12 cellular contexts compared by ENCODE assay signal in genomic region chr15:81189583-81190283, GRCh38. TPM values are rescaled to one million over a fixed set of nuclear protein-coding genes. Genes with fewer than 3 reads are reported as not detected.
A peak's percentile ranks its signal among the peaks of the same experiment; 100 is the strongest.
DNase-seq lines count a peak whose midpoint lies in the region; ATAC-seq, FAIRE-seq and TF ChIP-seq lines count a peak whose summit lies in the region.
"Had no signal": no experiment of that assay in that cellular context is flagged by ENCODE, and none has a peak within 500 bp of the region (broad histone marks: within the 10 kb centered on the region; RNA-seq: fewer than 3 reads in every experiment).

No MANE protein-coding gene starts in this region.

- no peaks in the 10 kb centered on the region for H3K9me3 Mint-ChIP-seq in type B pancreatic cell
- no peaks in the 10 kb centered on the region for H3K9me3 Mint-ChIP-seq in stimulated activated effector memory CD8-positive, alpha-beta T cell treated with anti-CD3 and anti-CD28 coated beads, Interleukin-12 subunit alpha, Interleukin-12 subunit beta, amount 100 ng/mL, for 72 hours

- H4K91ac ChIP-seq in mesenchymal stem cell (ENCODE audit: low read length), result no peak overlapping the region

- peaks cover 24% of the 10 kb centered on the region for H3K27me3 Mint-ChIP-seq in type B pancreatic cell

- 69% methylated on average over 11 of the region's 11 CpGs for WGBS in mesenchymal stem cell
- WGBS in right lobe of liver (ENCODE audit: insufficient coverage, low coverage, low lambda C conversion rate, missing lambda C conversion rate), result 79% methylated on average over 7 of the region's 11 CpGs

- H3K36me3 Mint-ChIP-seq in type B pancreatic cell, result no peaks in the 10 kb centered on the region
- H3K36me3 Mint-ChIP-seq in stimulated activated effector memory CD8-positive, alpha-beta T cell treated with anti-CD3 and anti-CD28 coated beads, Interleukin-12 subunit alpha, Interleukin-12 subunit beta, amount 100 ng/mL, for 72 hours, result no peaks in the 10 kb centered on the region

- no peak overlapping the region for H3K4me3 Mint-ChIP-seq in type B pancreatic cell
- no peak overlapping the region for H3K4me3 Mint-ChIP-seq in stimulated activated effector memory CD8-positive, alpha-beta T cell treated with anti-CD3 and anti-CD28 coated beads, Interleukin-12 subunit alpha, Interleukin-12 subunit beta, amount 100 ng/mL, for 72 hours

- H3K27me3 ChIP-seq in mesenchymal stem cell (ENCODE audit: control insufficient read depth in 1 of 2, insufficient read depth in 1 of 2, low read length in 2 of 2) (no peaks in the 10 kb centered on the region), right lobe of liver (no peaks in the 10 kb centered on the region)

- H2BK15ac ChIP-seq in mesenchymal stem cell (ENCODE audit: low read depth, poor library complexity, severe bottlenecking), result no peak overlapping the region

- H2BK5ac ChIP-seq in mesenchymal stem cell (ENCODE audit: low read depth, low read length, poor library complexity, severe bottlenecking), result no peak overlapping the region

- peak; percentile 84 for DNase-seq in HS-5 (ENCODE audit: low read depth)
- peak; percentile 36 for DNase-seq in mesenchymal stem cell
- DNase-seq in type B pancreatic cell (ENCODE audit: extremely low spot score, unreplicated experiment), result peak; percentile 18
- DNase-seq in NCI-H2196 (lab: John Stamatoyannopoulos, UW; ENCODE audit: unreplicated experiment), result no peak
- no peak for DNase-seq in stimulated activated effector memory CD8-positive, alpha-beta T cell treated with anti-CD3 and anti-CD28 coated beads, Interleukin-12 subunit alpha, Interleukin-12 subunit beta, amount 100 ng/mL, for 72 hours (ENCODE audit: low spot score in 2 of 2)
- no peak for DNase-seq in right lobe of liver
- DNase-seq: DND-41, nucleus accumbens had no signal

- no peak overlapping the region for H2AK5ac ChIP-seq in mesenchymal stem cell (ENCODE audit: low read length, severe bottlenecking)

- H2BK12ac ChIP-seq in mesenchymal stem cell (ENCODE audit: low read length in 2 of 2), result no peak overlapping the region

- H3K4me3 ChIP-seq in mesenchymal stem cell (ENCODE audit: insufficient read depth in 1 of 2, low read depth in 1 of 2, low read length in 2 of 2) (peak overlapping the region in 1 of 2 experiments; percentile 36), right lobe of liver (no peak overlapping the region)

- H3K9me3 ChIP-seq in mesenchymal stem cell (ENCODE audit: control insufficient read depth, low read length), result no peaks in the 10 kb centered on the region
- H3K9me3 ChIP-seq in right lobe of liver, result no peaks in the 10 kb centered on the region

- no peak overlapping the region for H2BK120ac ChIP-seq in mesenchymal stem cell (ENCODE audit: low read depth, low read length)

- H3K4me1 ChIP-seq in mesenchymal stem cell (ENCODE audit: control insufficient read depth, insufficient read depth, low read depth, low read length) (no peaks in the 10 kb centered on the region), right lobe of liver (no peaks in the 10 kb centered on the region)

- H3K27ac ChIP-seq in mesenchymal stem cell (ENCODE audit: low read length, poor library complexity, severe bottlenecking) (no peak overlapping the region), right lobe of liver (no peak overlapping the region)

- TF ChIP-seq POLR2A in right lobe of liver (IDR thresholded peaks at IDR 0.05), result no peak

- H3K27ac Mint-ChIP-seq in type B pancreatic cell, result no peak overlapping the region
- H3K27ac Mint-ChIP-seq in stimulated activated effector memory CD8-positive, alpha-beta T cell treated with anti-CD3 and anti-CD28 coated beads, Interleukin-12 subunit alpha, Interleukin-12 subunit beta, amount 100 ng/mL, for 72 hours, result no peak overlapping the region

- FAIRE-seq in endometrium (lab: Jason Lieb, UNC), result peak; percentile 31

- H3K18ac ChIP-seq in mesenchymal stem cell (ENCODE audit: low read depth in 1 of 2, low read length in 2 of 2), result no peak overlapping the region

- H3K9ac ChIP-seq in mesenchymal stem cell (ENCODE audit: low read length), result peak overlapping the region; percentile 70

- H3K4me1 Mint-ChIP-seq in type B pancreatic cell (ENCODE audit: unreplicated experiment), result no peaks in the 10 kb centered on the region
- H3K4me1 Mint-ChIP-seq in stimulated activated effector memory CD8-positive, alpha-beta T cell treated with anti-CD3 and anti-CD28 coated beads, Interleukin-12 subunit alpha, Interleukin-12 subunit beta, amount 100 ng/mL, for 72 hours, result no peaks in the 10 kb centered on the region

- ATAC-seq in GM21737 (IDR thresholded peaks at IDR 0.05; ENCODE audit: unreplicated experiment) (no peak), right lobe of liver (no peak)
- ATAC-seq in stimulated activated effector memory CD8-positive, alpha-beta T cell treated with anti-CD3 and anti-CD28 coated beads, Interleukin-12 subunit alpha, Interleukin-12 subunit beta, amount 100 ng/mL, for 72 hours, result no peak
- ATAC-seq: SK-N-SH treated with all-trans-retinoic acid at 6 μM for 48 hours had no signal

- peak overlapping the region in 1 of 2 experiments; percentile 14 for H3K14ac ChIP-seq in mesenchymal stem cell (ENCODE audit: low read length in 2 of 2)

- TF ChIP-seq CTCF in type B pancreatic cell (conservative IDR thresholded peaks at IDR 0.05) (no peak), right lobe of liver (IDR thresholded peaks at IDR 0.05) (no peak)

- H3K23ac ChIP-seq in mesenchymal stem cell (ENCODE audit: low read length in 2 of 2), result no peak overlapping the region

- H3K36me3 ChIP-seq in mesenchymal stem cell (ENCODE audit: control insufficient read depth in 1 of 2, insufficient read depth in 2 of 2, low read depth in 1 of 2, low read length in 2 of 2) (no peaks in the 10 kb centered on the region), right lobe of liver (no peaks in the 10 kb centered on the region)

- H3K4ac ChIP-seq in mesenchymal stem cell (ENCODE audit: low read depth in 1 of 2, low read length in 2 of 2), result no peak overlapping the region

- H4K8ac ChIP-seq in mesenchymal stem cell (ENCODE audit: low read length), result no peak overlapping the region

- no peak overlapping the region for H2AFZ ChIP-seq in mesenchymal stem cell (ENCODE audit: low read depth, low read length)

- no peaks in the 10 kb centered on the region for H3K79me1 ChIP-seq in mesenchymal stem cell (replicated peaks; ENCODE audit: low read length, poor library complexity, severe bottlenecking)

- intact Hi-C loops in right lobe of liver (cut with DNase I), result no loop called here

- no peak overlapping the region for H3K4me2 ChIP-seq in mesenchymal stem cell (ENCODE audit: low read length, poor library complexity, severe bottlenecking)

RNA-seq across cellular contexts. Expression of gene IL16, which starts 6.9 kb away (rescaled TPM):
- 0.01 TPM for polyA plus RNA-seq in mesenchymal stem cell (2013, experiment 1 of 2)
- not detected for polyA plus RNA-seq in mesenchymal stem cell (2013, experiment 2 of 2)
- 0.14 TPM in 1 of 2 replicates, not detected in the other for total RNA-seq in type B pancreatic cell (ENCODE audit: low replicate concordance)
- 1 to 10 TPM; 2.0 to 6.8 (median 3.2) TPM for total RNA-seq in right lobe of liver
- total RNA-seq: HT-29 had no signal

RNA-seq across cellular contexts. Expression of gene CFAP161, which starts 55.7 kb away (rescaled TPM):
- not detected for polyA plus RNA-seq in mesenchymal stem cell (2013, experiment 1 of 2)
- not detected for polyA plus RNA-seq in mesenchymal stem cell (2013, experiment 2 of 2)
- total RNA-seq in type B pancreatic cell (ENCODE audit: low replicate concordance) (0.36 TPM in 1 of 2 replicates, not detected in the other), right lobe of liver (under 1 TPM in 2 of 6 experiments, not detected in 4; 0.25 to 0.42 TPM)

Comparison
In these comparisons a context has a peak if more than half of its experiments do, and no peak if none do; other contexts are left out.
1. DNase-seq: peak in HS-5 (single experiment), mesenchymal stem cell (single experiment) and type B pancreatic cell (single experiment); none in NCI-H2196 (single experiment), stimulated activated effector memory CD8-positive, alpha-beta T cell treated with anti-CD3 and anti-CD28 coated beads, Interleukin-12 subunit alpha, Interleukin-12 subunit beta, amount 100 ng/mL, for 72 hours (0 of 2) and right lobe of liver (0 of 3).